ENCODE assay signal across 1 cellular context in the genomic region with DNA sequence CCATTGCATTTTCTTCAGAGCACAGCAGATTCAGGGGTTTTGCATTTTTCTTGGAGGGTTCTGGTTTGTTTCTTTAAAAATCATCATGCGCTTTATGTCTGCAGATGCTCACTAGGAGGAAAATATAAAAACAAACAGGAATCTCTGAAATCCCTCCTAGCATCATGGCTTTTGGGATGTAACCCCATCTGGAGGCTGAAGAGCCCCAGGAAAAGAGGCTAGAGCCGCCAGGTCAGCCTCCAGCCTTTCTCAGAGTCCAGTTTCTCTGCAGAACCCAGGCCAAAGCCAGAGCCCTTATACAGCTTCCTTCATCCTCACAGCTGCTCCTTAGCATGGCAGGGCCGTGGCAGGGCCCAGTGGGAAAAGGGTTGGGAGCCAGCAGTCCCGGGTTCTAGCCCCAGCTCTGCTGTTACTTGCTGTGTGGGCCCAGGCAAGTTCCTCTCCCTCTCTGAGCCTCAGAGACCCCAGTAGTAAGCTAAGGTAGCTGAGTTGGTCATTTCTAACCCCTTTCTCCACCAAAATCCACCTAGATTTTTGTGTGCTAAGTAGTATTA.
TF ChIP-seq lines count a peak whose summit lies in the region.

No MANE protein-coding gene starts in this region.

TF ChIP-seq in GM23338, 12 proteins besides CTCF, POLR2A, EP300 and RAD21 (continued from another document):
- TF ChIP-seq, protein P1, sequence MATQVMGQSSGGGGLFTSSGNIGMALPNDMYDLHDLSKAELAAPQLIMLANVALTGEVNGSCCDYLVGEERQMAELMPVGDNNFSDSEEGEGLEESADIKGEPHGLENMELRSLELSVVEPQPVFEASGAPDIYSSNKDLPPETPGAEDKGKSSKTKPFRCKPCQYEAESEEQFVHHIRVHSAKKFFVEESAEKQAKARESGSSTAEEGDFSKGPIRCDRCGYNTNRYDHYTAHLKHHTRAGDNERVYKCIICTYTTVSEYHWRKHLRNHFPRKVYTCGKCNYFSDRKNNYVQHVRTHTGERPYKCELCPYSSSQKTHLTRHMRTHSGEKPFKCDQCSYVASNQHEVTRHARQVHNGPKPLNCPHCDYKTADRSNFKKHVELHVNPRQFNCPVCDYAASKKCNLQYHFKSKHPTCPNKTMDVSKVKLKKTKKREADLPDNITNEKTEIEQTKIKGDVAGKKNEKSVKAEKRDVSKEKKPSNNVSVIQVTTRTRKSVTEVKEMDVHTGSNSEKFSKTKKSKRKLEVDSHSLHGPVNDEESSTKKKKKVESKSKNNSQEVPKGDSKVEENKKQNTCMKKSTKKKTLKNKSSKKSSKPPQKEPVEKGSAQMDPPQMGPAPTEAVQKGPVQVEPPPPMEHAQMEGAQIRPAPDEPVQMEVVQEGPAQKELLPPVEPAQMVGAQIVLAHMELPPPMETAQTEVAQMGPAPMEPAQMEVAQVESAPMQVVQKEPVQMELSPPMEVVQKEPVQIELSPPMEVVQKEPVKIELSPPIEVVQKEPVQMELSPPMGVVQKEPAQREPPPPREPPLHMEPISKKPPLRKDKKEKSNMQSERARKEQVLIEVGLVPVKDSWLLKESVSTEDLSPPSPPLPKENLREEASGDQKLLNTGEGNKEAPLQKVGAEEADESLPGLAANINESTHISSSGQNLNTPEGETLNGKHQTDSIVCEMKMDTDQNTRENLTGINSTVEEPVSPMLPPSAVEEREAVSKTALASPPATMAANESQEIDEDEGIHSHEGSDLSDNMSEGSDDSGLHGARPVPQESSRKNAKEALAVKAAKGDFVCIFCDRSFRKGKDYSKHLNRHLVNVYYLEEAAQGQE (IDR thresholded peaks at IDR 0.05; ENCODE audit: unreplicated experiment) = no peak
- no peak for TF ChIP-seq JUNB (IDR thresholded peaks at IDR 0.05; ENCODE audit: unreplicated experiment)
- no peak for TF ChIP-seq ZNF462 (CRISPR knock-in tag; IDR thresholded peaks at IDR 0.05)
